In the genomic region with DNA sequence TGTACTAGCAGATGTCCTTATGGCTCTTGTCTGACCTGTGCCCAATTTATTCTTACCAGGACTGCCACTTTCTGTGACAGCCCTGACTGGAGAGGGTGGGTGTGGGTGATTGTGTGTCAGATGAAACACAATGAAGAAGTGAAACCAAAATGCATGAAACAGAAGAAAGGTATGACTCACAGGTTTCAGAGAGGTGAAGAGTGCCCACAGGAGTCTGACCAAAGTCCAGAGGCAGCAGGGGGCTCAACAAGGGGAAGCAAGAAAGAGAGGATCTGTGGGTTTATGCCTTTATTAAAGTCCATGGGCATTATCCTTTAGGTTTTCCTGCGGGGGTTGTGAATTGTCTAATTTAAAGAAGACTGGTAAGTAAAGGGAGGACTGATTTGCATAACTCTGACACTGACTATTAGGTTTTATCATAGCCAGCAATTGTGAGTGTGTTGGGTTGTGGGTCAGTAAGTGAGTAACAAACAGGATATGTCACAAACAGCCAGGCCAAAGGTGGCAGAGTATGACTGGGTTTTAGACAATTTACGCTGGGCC, we compare ENCODE assay signal across 14 cellular contexts. TPM values are rescaled to one million over a fixed set of nuclear protein-coding genes. Genes with fewer than 3 reads are reported as not detected.
DNase-seq lines count a peak whose midpoint lies in the region; ATAC-seq and TF ChIP-seq lines count a peak whose summit lies in the region.
"Had no signal": no experiment of that assay in that cellular context is flagged by ENCODE, and none has a peak within 500 bp of the region (broad histone marks: within the 10 kb centered on the region; RNA-seq: fewer than 3 reads in every experiment).

No MANE protein-coding gene starts in this region.

- ATAC-seq in HG02678 (IDR thresholded peaks at IDR 0.05; ENCODE audit: unreplicated experiment) (peak; percentile 95), HG03469 (IDR thresholded peaks at IDR 0.05; ENCODE audit: unreplicated experiment) (peak; percentile 96)
- ATAC-seq: esophagus mucosa, T-helper 17 cell had no signal

- H3K27me3 ChIP-seq in dorsolateral prefrontal cortex: peaks cover 0 to 8% (median 0%) of the 10 kb centered on the region in 45 donors
- H3K27me3 ChIP-seq: brain microvascular endothelial cell had no signal

- no peaks in the 10 kb centered on the region for H3K27me3 Mint-ChIP-seq in Calu3 (ENCODE audit: unreplicated experiment)
- H3K27me3 Mint-ChIP-seq: T-helper 17 cell had no signal

- H3K27ac ChIP-seq in dorsolateral prefrontal cortex: no peak overlapping the region
- H3K27ac ChIP-seq: brain microvascular endothelial cell had no signal

- no peak for TF ChIP-seq CTCF in Calu3 (IDR thresholded peaks at IDR 0.05; ENCODE audit: unreplicated experiment)
- TF ChIP-seq CTCF in dorsolateral prefrontal cortex (IDR thresholded peaks at IDR 0.05 in 54 of 56, conservative IDR thresholded peaks at IDR 0.05 in 2 of 56; ENCODE audit: low read depth in 1 of 56, partially characterized antibody in 56 of 56): no peak

- DNase-seq in Calu3: peak; percentile 35
- DNase-seq in GM19238 (ENCODE audit: insufficient read length, low spot score): peak; percentile 10
- no peak for DNase-seq in NCI-H1436 (lab: John Stamatoyannopoulos, UW)
- DNase-seq in NCI-H524 (lab: John Stamatoyannopoulos, UW): no peak
- DNase-seq in dorsolateral prefrontal cortex: no peak
- DNase-seq in NCI-H1930 (lab: John Stamatoyannopoulos, UW): no peak
- DNase-seq: activated CD8-positive, alpha-beta memory T cell treated with anti-CD3 and anti-CD28 coated beads, Interleukin-2, amount 50 U/mL, for 4 hours; brain microvascular endothelial cell; NCI-H524 treated with DMSO at 0.1 percent for 48 hours; posterior cingulate gyrus; T-helper 17 cell had no signal

- peaks cover 10% of the 10 kb centered on the region for H3K4me1 Mint-ChIP-seq in Calu3 (ENCODE audit: low read depth, unreplicated experiment)
- H3K4me1 Mint-ChIP-seq: T-helper 17 cell had no signal

- no peaks in the 10 kb centered on the region for H3K36me3 Mint-ChIP-seq in Calu3 (ENCODE audit: insufficient read depth, unreplicated experiment)

- intact Hi-C loops in Calu3 (cut with micrococcal nuclease; ENCODE audit: unreplicated experiment): no loop called here
- intact Hi-C loops in dorsolateral prefrontal cortex (cut with DNase I): no loop called here

- no peak overlapping the region for H3K4me3 ChIP-seq in dorsolateral prefrontal cortex

- H3K4me3 Mint-ChIP-seq in Calu3 (ENCODE audit: low read depth, unreplicated experiment): peak overlapping the region; percentile 44
- H3K4me3 Mint-ChIP-seq: T-helper 17 cell had no signal

- no TSS peak for BruUV-seq in Calu3 (replicated peaks; lab: Mats Ljungman, UMichigan)

- H3K27ac Mint-ChIP-seq in Calu3 (ENCODE audit: unreplicated experiment): peak overlapping the region; percentile 11
- H3K27ac Mint-ChIP-seq: T-helper 17 cell had no signal

- peaks cover 6% of the 10 kb centered on the region for H3K9me3 Mint-ChIP-seq in Calu3 (ENCODE audit: low read depth, unreplicated experiment)

- CTCF ChIA-PET in Calu3 (lab: Charles Lee): no interaction called here

RNA-seq across cellular contexts. Expression of a gene that starts 3.9 kb away (rescaled TPM):
- total RNA-seq in Calu3 (2022) (0.47 and 0.95 TPM in 2 replicates), dorsolateral prefrontal cortex (not detected)
- total RNA-seq: esophagus mucosa, T-helper 17 cell had no signal

RNA-seq across cellular contexts. Expression of a gene that starts 10.0 kb away (rescaled TPM):
- total RNA-seq in Calu3 (2022) (not detected in 2 replicates), dorsolateral prefrontal cortex (not detected)
- total RNA-seq: esophagus mucosa, T-helper 17 cell had no signal

RNA-seq across cellular contexts. Expression of a gene that starts 23.2 kb away (rescaled TPM):
- total RNA-seq in Calu3 (2022) (not detected in 2 replicates), dorsolateral prefrontal cortex (not detected)
- total RNA-seq: esophagus mucosa, T-helper 17 cell had no signal

RNA-seq across cellular contexts. Expression of a gene that starts 50.7 kb away (rescaled TPM):
- total RNA-seq in Calu3 (2022) (not detected in 2 replicates), dorsolateral prefrontal cortex (not detected)
- total RNA-seq: esophagus mucosa, T-helper 17 cell had no signal

Comparison
In these comparisons a context has a peak if more than half of its experiments do, and no peak if none do; other contexts are left out.
1. DNase-seq: peak in Calu3 (single experiment) and GM19238 (single experiment); none in NCI-H1436 (single experiment), NCI-H524 (0 of 2), dorsolateral prefrontal cortex (0 of 10) and NCI-H1930 (0 of 2).